8 cellular contexts compared by ENCODE assay signal in genomic region chr18:36095936-36096519, GRCh38. TPM values are rescaled to one million over a fixed set of nuclear protein-coding genes. Genes with fewer than 3 reads are reported as not detected.
DNase-seq lines count a peak whose midpoint lies in the region; ATAC-seq and TF ChIP-seq lines count a peak whose summit lies in the region.

No MANE protein-coding gene starts in this region.

- TF ChIP-seq CTCF in heart left ventricle (IDR thresholded peaks at IDR 0.05) (peak; percentile 34 to 77 (median 54)), foreskin keratinocyte (conservative IDR thresholded peaks at IDR 0.05) (peak; percentile 82), retinal pigment epithelial cell (conservative IDR thresholded peaks at IDR 0.05; ENCODE audit: low read depth, low read length) (peak; percentile 45)

- no peaks in the 10 kb centered on the region for H3K36me3 ChIP-seq in heart left ventricle

- H3K4me3 ChIP-seq in heart left ventricle (no peak overlapping the region), retinal pigment epithelial cell (ENCODE audit: low read length) (no peak overlapping the region)

- H3K4me1 ChIP-seq in heart left ventricle (no peaks in the 10 kb centered on the region), foreskin keratinocyte (no peaks in the 10 kb centered on the region)

- H3K27ac ChIP-seq in heart left ventricle, result no peak overlapping the region
- H3K27ac ChIP-seq in foreskin keratinocyte, result no peak overlapping the region

- H3K9me3 ChIP-seq in heart left ventricle, result no peaks in the 10 kb centered on the region

- DNase-seq in heart left ventricle (no peak), cardiac septum (ENCODE audit: low spot score) (no peak), NCI-H1092 (lab: John Stamatoyannopoulos, UW) (peak; percentile 22), SW480 (ENCODE audit: low spot score) (peak; percentile 51), foreskin keratinocyte (peak in 1 of 2 donors; percentile 57), retinal pigment epithelial cell (ENCODE audit: low read depth) (peak; percentile 29)
- DNase-seq in activated CD4-positive, CD25-positive, alpha-beta regulatory T cell treated with anti-CD3 and anti-CD28 coated beads, Interleukin-2, amount 50 U/mL, for 72 hours, result no peak

- intact Hi-C loops in heart left ventricle (cut with DNase I) (loop anchor here (1.0 to 10.0 kb wide), 6 partner anchors 81 to 709 kb away; no protein-coding TSS in a partner anchor), cardiac septum (cut with DNase I) (loop anchor here (2.0 to 5.0 kb wide), 2 partner anchors 79 to 189 kb away; no protein-coding TSS in a partner anchor)

- no peak for TF ChIP-seq POLR2A in heart left ventricle (IDR thresholded peaks at IDR 0.05)

- ATAC-seq in heart left ventricle, result peak in 1 of 4 donors; percentile 42
- peak; percentile 64 for ATAC-seq in foreskin keratinocyte
- ATAC-seq in HG03280 (IDR thresholded peaks at IDR 0.05; ENCODE audit: unreplicated experiment), result no peak

- 15 to 21% (median 17%) methylated on average over 1 of the region's 1 CpG for WGBS in heart left ventricle, 4 donors

- H3K27me3 ChIP-seq in heart left ventricle (peaks cover 0 to 5% (median 0%) of the 10 kb centered on the region in 9 donors), foreskin keratinocyte (no peaks in the 10 kb centered on the region)

RNA-seq across cellular contexts. Expression of gene RPRD1A, which starts 28.7 kb away (rescaled TPM):
- total RNA-seq in heart left ventricle (10 to 100 TPM; 38.5 to 59.8 (median 45.3) TPM), cardiac septum (50.7 TPM), foreskin keratinocyte (53.6 and 57.1 TPM in 2 replicates)
- polyA plus RNA-seq in heart left ventricle (10 to 100 TPM; 22.6 to 49.6 TPM), foreskin keratinocyte (19.3 and 22.7 TPM in 2 replicates)

RNA-seq across cellular contexts. Expression of gene SLC39A6, which starts 33.1 kb away (rescaled TPM):
- total RNA-seq in heart left ventricle (10 to 100 TPM; 11.1 to 22.3 (median 15.2) TPM), cardiac septum (15.6 TPM), foreskin keratinocyte (81.4 and 83.3 TPM in 2 replicates)
- polyA plus RNA-seq in heart left ventricle (10 to 100 TPM in 1 of 2 donors, 1 to 10 TPM in 1; 2.4 to 28.8 TPM), foreskin keratinocyte (22.1 and 27.4 TPM in 2 replicates)

RNA-seq across cellular contexts. Expression of gene ELP2, which starts 33.7 kb away (rescaled TPM):
- 10 to 100 TPM; 26.2 to 60.7 (median 46.8) TPM for total RNA-seq in heart left ventricle
- polyA plus RNA-seq in heart left ventricle, result 10 to 100 TPM; 32.6 to 39.8 TPM
- 50.4 TPM for total RNA-seq in cardiac septum
- total RNA-seq in foreskin keratinocyte, result 51.2 and 54.2 TPM in 2 replicates
- 35.7 and 36.7 TPM in 2 replicates for polyA plus RNA-seq in foreskin keratinocyte

Comparison
In these comparisons a context has a peak if more than half of its experiments do, and no peak if none do; other contexts are left out.
1. DNase-seq: peak in NCI-H1092 (single experiment), SW480 (single experiment) and retinal pigment epithelial cell (single experiment); none in heart left ventricle (0 of 5), cardiac septum (single experiment) and activated CD4-positive, CD25-positive, alpha-beta regulatory T cell treated with anti-CD3 and anti-CD28 coated beads, Interleukin-2, amount 50 U/mL, for 72 hours (single experiment).
2. Peak in every context shown above with its lines, with median percentiles within 50 percentile points of each other: CTCF ChIP-seq.